Comparison of ENCODE assay signal across 1 cellular context in genomic region chr7:87129332-87129731, GRCh38.
TF ChIP-seq lines count a peak whose summit lies in the region.

No MANE protein-coding gene starts in this region.

TF ChIP-seq in WTC11, 78 proteins besides CTCF, POLR2A, EP300 and RAD21 (continued from another document):
- TF ChIP-seq, protein P1, sequence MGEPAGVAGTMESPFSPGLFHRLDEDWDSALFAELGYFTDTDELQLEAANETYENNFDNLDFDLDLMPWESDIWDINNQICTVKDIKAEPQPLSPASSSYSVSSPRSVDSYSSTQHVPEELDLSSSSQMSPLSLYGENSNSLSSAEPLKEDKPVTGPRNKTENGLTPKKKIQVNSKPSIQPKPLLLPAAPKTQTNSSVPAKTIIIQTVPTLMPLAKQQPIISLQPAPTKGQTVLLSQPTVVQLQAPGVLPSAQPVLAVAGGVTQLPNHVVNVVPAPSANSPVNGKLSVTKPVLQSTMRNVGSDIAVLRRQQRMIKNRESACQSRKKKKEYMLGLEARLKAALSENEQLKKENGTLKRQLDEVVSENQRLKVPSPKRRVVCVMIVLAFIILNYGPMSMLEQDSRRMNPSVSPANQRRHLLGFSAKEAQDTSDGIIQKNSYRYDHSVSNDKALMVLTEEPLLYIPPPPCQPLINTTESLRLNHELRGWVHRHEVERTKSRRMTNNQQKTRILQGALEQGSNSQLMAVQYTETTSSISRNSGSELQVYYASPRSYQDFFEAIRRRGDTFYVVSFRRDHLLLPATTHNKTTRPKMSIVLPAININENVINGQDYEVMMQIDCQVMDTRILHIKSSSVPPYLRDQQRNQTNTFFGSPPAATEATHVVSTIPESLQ (CRISPR knock-in tag; IDR thresholded peaks at IDR 0.05) = no peak
- no peak for TF ChIP-seq ZNF425 (CRISPR knock-in tag; conservative IDR thresholded peaks at IDR 0.05)
- no peak for TF ChIP-seq ERG (CRISPR knock-in tag; IDR thresholded peaks at IDR 0.05)
- TF ChIP-seq PRRX2 (CRISPR knock-in tag; IDR thresholded peaks at IDR 0.05) = no peak
- TF ChIP-seq SMAD4 (CRISPR knock-in tag; IDR thresholded peaks at IDR 0.05) = no peak
- TF ChIP-seq ZNF532 (CRISPR knock-in tag; IDR thresholded peaks at IDR 0.05; ENCODE audit: borderline replicate concordance) = no peak
- TF ChIP-seq NR2C2 (CRISPR knock-in tag; IDR thresholded peaks at IDR 0.05) = no peak
- no peak for TF ChIP-seq MAX (CRISPR knock-in tag; IDR thresholded peaks at IDR 0.05)
TF ChIP-seq in WTC11: peak in this region for 0.
